27 cellular contexts compared by ENCODE assay signal in the genomic region with DNA sequence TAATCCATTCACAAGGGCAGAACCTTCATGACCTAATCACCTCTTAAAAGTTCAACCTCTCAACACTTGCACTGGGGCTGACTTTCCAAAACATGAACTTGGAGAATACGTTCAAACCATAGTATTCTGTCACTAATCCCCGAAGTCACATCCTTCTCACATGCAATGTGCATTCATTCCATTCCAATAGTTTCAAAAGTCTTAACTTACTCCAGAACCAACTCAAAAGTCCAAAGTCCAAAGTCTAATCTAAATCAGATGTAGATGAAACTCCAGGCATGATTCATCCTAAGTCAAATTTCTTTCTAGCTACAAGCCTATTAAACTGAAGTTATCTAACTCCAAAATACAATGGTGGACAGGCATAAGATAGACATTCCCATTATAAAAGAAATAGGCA. TPM values are rescaled to one million over a fixed set of nuclear protein-coding genes. Genes with fewer than 3 reads are reported as not detected.
"Had no signal": no experiment of that assay in that cellular context is flagged by ENCODE, and none has a peak within 500 bp of the region (broad histone marks: within the 10 kb centered on the region; RNA-seq: fewer than 3 reads in every experiment).

No MANE protein-coding gene starts in this region.

- H3K9me3 ChIP-seq: adrenal gland, body of pancreas, esophagus muscularis mucosa, lower lobe of right lung, testis, transverse colon had no signal

- DNase-seq: activated CD4-positive, alpha-beta T cell treated with anti-CD3 and anti-CD28 coated beads for 36 hours; activated CD4-positive, CD25-positive, alpha-beta regulatory T cell; activated CD8-positive, alpha-beta memory T cell treated with anti-CD3 and anti-CD28 coated beads, Interleukin-2, amount 10 ng/mL, durations not matched to agents 7 days and 5 days; activated CD8-positive, alpha-beta T cell treated with anti-CD3 and anti-CD28 coated beads, Interleukin-2, amount 10 ng/mL, durations not matched to agents 7 days and 5 days; activated naive CD4-positive, alpha-beta T cell treated with Interleukin-2 at 50 U/mL for 16 hours; activated T-cell treated with anti-CD3 and anti-CD28 coated beads, Interleukin-2, amount 50 U/mL, for 48 hours; adrenal gland; aorta; body of pancreas; dermis blood vessel endothelial cell; effector CD4-positive, alpha-beta T cell; head of caudate nucleus; hippocampal formation; immature natural killer cell; kidney; lower lobe of right lung; mesendoderm; stimulated activated CD4-positive, alpha-beta T cell treated with anti-CD3 and anti-CD28 coated beads, Interleukin-4, amount 100 ng/mL, for 1 hour; stimulated activated naive CD8-positive, alpha-beta T cell treated with anti-CD3 and anti-CD28 coated beads, Interleukin-15, Interleukin-2, amounts not matched to agents 100 U/mL and 50 U/mL, for 24 hours; testis; transverse colon had no signal

- H3K36me3 ChIP-seq: adrenal gland, esophagus muscularis mucosa, lower lobe of right lung, transverse colon had no signal

- FAIRE-seq: colon, kidney had no signal

- H3K4me1 ChIP-seq: lower lobe of right lung, testis had no signal

- H3K27ac ChIP-seq: adrenal gland, body of pancreas, esophagus muscularis mucosa, lower lobe of right lung, testis, transverse colon had no signal

- ATAC-seq: activated CD4-positive, alpha-beta T cell treated with anti-CD3 and anti-CD28 coated beads for 36 hours; activated CD8-positive, alpha-beta memory T cell treated with anti-CD3 and anti-CD28 coated beads, Interleukin-2, amount 10 ng/mL, durations not matched to agents 7 days and 5 days; activated CD8-positive, alpha-beta T cell treated with anti-CD3 and anti-CD28 coated beads, Interleukin-2, amount 10 ng/mL, durations not matched to agents 7 days and 5 days; body of pancreas; lower lobe of right lung; right cardiac atrium; stimulated activated naive CD8-positive, alpha-beta T cell treated with anti-CD3 and anti-CD28 coated beads, Interleukin-15, Interleukin-2, amounts not matched to agents 100 U/mL and 50 U/mL, for 24 hours had no signal

- H3K27me3 ChIP-seq: adrenal gland, body of pancreas, esophagus muscularis mucosa, testis, transverse colon had no signal

- H3K4me3 ChIP-seq: adrenal gland, body of pancreas, esophagus muscularis mucosa, lower lobe of right lung, testis, transverse colon had no signal

RNA-seq across cellular contexts. Expression of gene ADAMTSL1, which starts 21.7 kb away (rescaled TPM):
- total RNA-seq: activated CD4-positive, alpha-beta T cell treated with anti-CD3 and anti-CD28 coated beads for 36 hours; activated CD8-positive, alpha-beta memory T cell treated with anti-CD3 and anti-CD28 coated beads, Interleukin-2, amount 10 ng/mL, durations not matched to agents 7 days and 5 days; activated CD8-positive, alpha-beta T cell treated with anti-CD3 and anti-CD28 coated beads, Interleukin-2, amount 10 ng/mL, durations not matched to agents 7 days and 5 days; activated T-helper 2 cell treated with anti-CD3 and anti-CD28 coated beads, Interferon-gamma antibody, Interleukin-2, Interleukin-4, amounts not matched to agents 10 μg/mL and 5 μg/mL and 100 μg/mL, durations not matched to agents 14 hours and 24 hours and 36 hours; natural killer cell treated with Interleukin-12 subunit alpha and Interleukin-12 subunit beta and Interleukin-15 and Interleukin-18, amount 100 ng/mL, for 72 hours; T-helper 1 cell treated with Interleukin-12 subunit alpha and Interleukin-12 subunit beta and Interleukin-4 antibody, amounts not matched to agents 30 ng/mL and 1 ng/mL, for 36 hours had no signal
- polyA plus RNA-seq: immature natural killer cell had no signal
